ENCODE assay signal across 8 cellular contexts in genomic region chr7:112162161-112163020, GRCh38. TPM values are rescaled to one million over a fixed set of nuclear protein-coding genes. Genes with fewer than 3 reads are reported as not detected.
A peak's percentile ranks its signal among the peaks of the same experiment; 100 is the strongest.
DNase-seq lines count a peak whose midpoint lies in the region; ATAC-seq, FAIRE-seq and TF ChIP-seq lines count a peak whose summit lies in the region.

No MANE protein-coding gene starts in this region.

- H3K27ac ChIP-seq in caudate nucleus (ENCODE audit: low read depth, low read length) (peak overlapping the region; percentile 87), layer of hippocampus (ENCODE audit: low read depth, low read length) (peak overlapping the region; percentile 71), uterus (peak overlapping the region; percentile 2 to 60)

- FAIRE-seq in GM19239 (lab: Jason Lieb, UNC) = no peak

- ATAC-seq in GM18520 (IDR thresholded peaks at IDR 0.05; ENCODE audit: unreplicated experiment) (no peak), GM19035 (IDR thresholded peaks at IDR 0.05; ENCODE audit: unreplicated experiment) (no peak)

- H3K9me3 ChIP-seq in uterus = no peaks in the 10 kb centered on the region

- H3K4me3 ChIP-seq in uterus = no peak overlapping the region

- no peak for TF ChIP-seq POLR2A in uterus (IDR thresholded peaks at IDR 0.05)

- TF ChIP-seq CTCF in uterus (IDR thresholded peaks at IDR 0.05) = no peak

- H3K27me3 ChIP-seq in layer of hippocampus (ENCODE audit: control insufficient read depth, insufficient read depth, low read length) = no peaks in the 10 kb centered on the region
- no peaks in the 10 kb centered on the region for H3K27me3 ChIP-seq in uterus

- no peaks in the 10 kb centered on the region for H3K4me1 ChIP-seq in uterus

- DNase-seq in COLO829 (ENCODE audit: low spot score) (peak; percentile 31), NCI-H187 treated with DMSO at 0.1 percent for 48 hours (lab: John Stamatoyannopoulos, UW) (peak; percentile 38), caudate nucleus (lab: John Stamatoyannopoulos, UW) (peak in 58 of 61 donors; percentile 11 to 84 (median 64)), uterus (peak; percentile 18 to 33), GM19239 (ENCODE audit: insufficient read length, low spot score) (no peak)

- intact Hi-C loops in uterus (cut with DNase I; ENCODE audit: low total_unique reads) = no loop called here

- no peaks in the 10 kb centered on the region for H3K36me3 ChIP-seq in uterus

RNA-seq across cellular contexts. Expression of gene DOCK4, which starts 43.8 kb away (rescaled TPM):
- total RNA-seq in uterus = 100 to 1,000 TPM in 1 of 4 donors, 10 to 100 TPM in 3; 48.8 to 217 (median 72.3) TPM

RNA-seq across cellular contexts. Expression of gene ZNF277, which starts 44.1 kb away (rescaled TPM):
- total RNA-seq in uterus = 10 to 100 TPM; 14.4 to 44.9 (median 21.4) TPM

Comparison
In these comparisons a context has a peak if more than half of its experiments do, and no peak if none do; other contexts are left out.
1. H3K27ac ChIP-seq: peak in every context shown above with its lines; median percentile 87 in caudate nucleus; 71 in layer of hippocampus; 31 in uterus.